ENCODE assay signal across 16 cellular contexts in the genomic region with DNA sequence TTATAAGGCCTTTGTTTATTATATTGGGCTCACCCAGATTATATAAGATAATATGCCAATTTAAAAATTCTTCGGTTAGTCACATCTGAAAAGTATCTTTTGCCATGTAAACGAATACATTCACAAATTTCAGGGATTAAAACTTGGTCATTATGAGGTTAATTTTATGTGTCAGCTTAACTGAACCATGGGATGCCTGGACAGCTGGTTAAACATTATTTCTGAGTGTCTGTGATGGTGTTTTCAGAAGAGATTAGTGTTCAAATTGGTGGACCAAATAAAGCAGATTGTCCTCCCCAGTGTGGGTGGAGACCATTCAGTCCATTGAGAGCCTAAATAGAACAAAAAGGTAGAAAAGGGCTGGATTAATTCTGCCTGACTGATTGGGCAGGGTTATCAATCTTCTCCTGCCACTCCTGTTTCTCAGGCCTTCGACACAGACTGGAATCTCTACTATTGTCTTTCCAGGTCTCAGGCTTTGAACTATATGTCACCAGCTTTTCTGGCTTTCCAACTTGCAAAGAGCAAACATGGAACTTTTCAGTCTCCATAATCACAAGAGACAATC.
DNase-seq lines count a peak whose midpoint lies in the region; ATAC-seq and TF ChIP-seq lines count a peak whose summit lies in the region.
"Had no signal": no experiment of that assay in that cellular context is flagged by ENCODE, and none has a peak within 500 bp of the region (broad histone marks: within the 10 kb centered on the region; RNA-seq: fewer than 3 reads in every experiment).

No MANE protein-coding gene starts in this region.

- TF ChIP-seq CTCF in VCaP (conservative IDR thresholded peaks at IDR 0.05) (no peak), adrenal gland (IDR thresholded peaks at IDR 0.05) (no peak)

- 74 to 81% (median 78%) methylated on average over 3 of the region's 3 CpGs for WGBS in adrenal gland, 4 donors

- peak; percentile 5 for DNase-seq in LHCN-M2 (ENCODE audit: low read depth)
- DNase-seq in NCI-H345 treated with DMSO at 0.1 percent for 48 hours (lab: John Stamatoyannopoulos, UW; ENCODE audit: unreplicated experiment), result peak; percentile 73
- DNase-seq in renal cortical epithelial cell (ENCODE audit: low read depth), result peak; percentile 44
- no peak for DNase-seq in middle frontal gyrus (ENCODE audit: extremely low spot score, low spot score)
- no peak for DNase-seq in NCI-H187 treated with DMSO at 0.1 percent for 48 hours (lab: John Stamatoyannopoulos, UW)
- DNase-seq in adrenal gland, result no peak
- DNase-seq: activated B cell treated with CpG ODN at 0.5 μM for 24 hours; activated CD8-positive, alpha-beta memory T cell treated with anti-CD3 and anti-CD28 coated beads for 24 hours; activated T-cell treated with anti-CD3 and anti-CD28 coated beads, Interleukin-2, amount 50 U/mL, for 72 hours; HFFc6; kidney; SIG-M5 had no signal

- H3K27me3 ChIP-seq in adrenal gland, result no peaks in the 10 kb centered on the region
- H3K27me3 ChIP-seq: hepatocyte had no signal

- H3K9me3 ChIP-seq in adrenal gland (replicated peaks in 1 of 3), result no peaks in the 10 kb centered on the region

- no peak overlapping the region for H3K4me3 ChIP-seq in adrenal gland
- H3K4me3 ChIP-seq: hepatocyte had no signal

- no peak for ATAC-seq in HG02981 (IDR thresholded peaks at IDR 0.05; ENCODE audit: unreplicated experiment)
- ATAC-seq: activated T-cell treated with anti-CD3 and anti-CD28 coated beads, Interleukin-2, amount 50 U/mL, for 72 hours; stimulated activated effector memory CD8-positive, alpha-beta T cell treated with anti-CD3 and anti-CD28 coated beads, Interleukin-12 subunit alpha, Interleukin-12 subunit beta, amount 100 ng/mL, for 72 hours had no signal

- H3K4me1 ChIP-seq in adrenal gland (replicated peaks in 1 of 2), result no peaks in the 10 kb centered on the region

- H3K27ac ChIP-seq in VCaP (0 out of 2 replicates have a peak overlapping the region, but pooled peaks have one; percentile 20), adrenal gland (no peak overlapping the region)
- H3K27ac ChIP-seq: hepatocyte had no signal

- TF ChIP-seq POLR2A in adrenal gland (IDR thresholded peaks at IDR 0.05), result no peak

- no peaks in the 10 kb centered on the region for H3K36me3 ChIP-seq in adrenal gland (replicated peaks in 1 of 2)

- intact Hi-C loops in adrenal gland (cut with DNase I), result no loop called here

Comparison
In these comparisons a context has a peak if more than half of its experiments do, and no peak if none do; other contexts are left out.
1. DNase-seq: peak in LHCN-M2 (single experiment), NCI-H345 treated with DMSO at 0.1 percent for 48 hours (single experiment) and renal cortical epithelial cell (single experiment); none in middle frontal gyrus (single experiment), NCI-H187 treated with DMSO at 0.1 percent for 48 hours (single experiment) and adrenal gland (0 of 7).